In genomic region chr22:30863161-30863833, GRCh38 we compare ENCODE assay signal across 16 cellular contexts.
DNase-seq lines count a peak whose midpoint lies in the region; TF ChIP-seq lines count a peak whose summit lies in the region.
"Had no signal": no experiment of that assay in that cellular context is flagged by ENCODE, and none has a peak within 500 bp of the region (broad histone marks: within the 10 kb centered on the region; RNA-seq: fewer than 3 reads in every experiment).

No MANE protein-coding gene starts in this region.

- no peaks in the 10 kb centered on the region for H3K36me3 ChIP-seq in trophoblast cell (ENCODE audit: control insufficient read depth in 1 of 2, insufficient read depth in 2 of 2, low read length in 2 of 2)

- H3K14ac ChIP-seq in trophoblast cell (ENCODE audit: low read length): no peak overlapping the region

- no peak overlapping the region for H4K12ac ChIP-seq in trophoblast cell (ENCODE audit: low read depth, low read length)

- H3K79me1 ChIP-seq in trophoblast cell (ENCODE audit: low read length): no peaks in the 10 kb centered on the region

- no peaks in the 10 kb centered on the region for H3K9me3 ChIP-seq in trophoblast cell (ENCODE audit: insufficient read depth, low read depth, low read length)

- no peak overlapping the region for H3K4me3 ChIP-seq in fibroblast of mammary gland (ENCODE audit: control insufficient read depth, low read depth, low read length)
- H3K4me3 ChIP-seq in trophoblast cell (ENCODE audit: low read depth, low read length): no peak overlapping the region

- H2BK120ac ChIP-seq in trophoblast cell (ENCODE audit: insufficient read depth, low read length, poor library complexity): no peak overlapping the region

- peak overlapping the region; percentile 30 for H3K9ac ChIP-seq in trophoblast cell (ENCODE audit: low read length)
- H3K9ac ChIP-seq: parathyroid adenoma had no signal

- H3K27me3 Mint-ChIP-seq in T-helper 2 cell treated with Interferon-gamma antibody and Interleukin-4, amounts not matched to agents 5 μg/mL and 100 μg/mL, for 36 hours (ENCODE audit: low read depth): no peaks in the 10 kb centered on the region

- H3K4me1 ChIP-seq in trophoblast cell (ENCODE audit: control insufficient read depth in 1 of 2, insufficient read depth in 2 of 2, low read length in 2 of 2): peaks cover 0 to 2% of the 10 kb centered on the region in 2 experiments
- H3K4me1 ChIP-seq: parathyroid adenoma had no signal

- H2BK12ac ChIP-seq in trophoblast cell (ENCODE audit: low read length): no peak overlapping the region

- no peak overlapping the region for H2AK5ac ChIP-seq in trophoblast cell (ENCODE audit: low read length)

- H3K36me3 Mint-ChIP-seq in T-helper 2 cell treated with Interferon-gamma antibody and Interleukin-4, amounts not matched to agents 5 μg/mL and 100 μg/mL, for 36 hours (ENCODE audit: low read depth): no peaks in the 10 kb centered on the region

- H4K8ac ChIP-seq in trophoblast cell (ENCODE audit: low read depth, low read length): no peak overlapping the region

- no peaks in the 10 kb centered on the region for H3K79me2 ChIP-seq in trophoblast cell (ENCODE audit: control insufficient read depth, insufficient read depth, low read length, poor library complexity)
- H3K79me2 ChIP-seq: parathyroid adenoma had no signal

- no peak overlapping the region for H4K91ac ChIP-seq in trophoblast cell (ENCODE audit: low read depth, low read length)

- H3K4ac ChIP-seq in trophoblast cell (ENCODE audit: low read depth, low read length): no peak overlapping the region

- WGBS in trophoblast cell (ENCODE audit: extremely low coverage, insufficient coverage, insufficient read length): no CpG with 5 or more reads among the region's 17 CpGs

- no peak overlapping the region for H3K27ac Mint-ChIP-seq in T-helper 2 cell treated with Interferon-gamma antibody and Interleukin-4, amounts not matched to agents 5 μg/mL and 100 μg/mL, for 36 hours

- H2AFZ ChIP-seq in trophoblast cell (ENCODE audit: insufficient read depth, low read length, poor library complexity): no peak overlapping the region
- H2AFZ ChIP-seq: parathyroid adenoma had no signal

- DNase-seq in AG20443 (ENCODE audit: low spot score) (peak; percentile 14), HuH-7 (ENCODE audit: low spot score) (peak; percentile 91), fibroblast of mammary gland (ENCODE audit: low read depth) (peak; percentile 16), trophoblast cell (no peak), NCI-H510A treated with DMSO at 0.1 percent for 48 hours (lab: John Stamatoyannopoulos, UW) (no peak), NCI-H1092 (lab: John Stamatoyannopoulos, UW) (no peak), NCI-H2107 treated with DMSO at 0.1 percent for 48 hours (lab: John Stamatoyannopoulos, UW; ENCODE audit: unreplicated experiment) (no peak)
- DNase-seq in T-helper 2 cell treated with Interferon-gamma antibody and Interleukin-4, amounts not matched to agents 5 μg/mL and 100 μg/mL, for 36 hours (ENCODE audit: low spot score): no peak
- DNase-seq: AML-193; KBM-7; mesenchymal stem cell; NCI-H146; NCI-H526 treated with DMSO at 0.1 percent for 48 hours; SIG-M5; stimulated activated CD4-positive, alpha-beta T cell treated with anti-CD3 and anti-CD28 coated beads, Interleukin-2, amount 100 ng/mL, for 24 hours had no signal

- no peak overlapping the region for H3K18ac ChIP-seq in trophoblast cell (ENCODE audit: low read length)

- no peak overlapping the region for H3K4me3 Mint-ChIP-seq in T-helper 2 cell treated with Interferon-gamma antibody and Interleukin-4, amounts not matched to agents 5 μg/mL and 100 μg/mL, for 36 hours

- no peaks in the 10 kb centered on the region for H3K4me1 Mint-ChIP-seq in T-helper 2 cell treated with Interferon-gamma antibody and Interleukin-4, amounts not matched to agents 5 μg/mL and 100 μg/mL, for 36 hours (ENCODE audit: low read depth)

- TF ChIP-seq CTCF in fibroblast of mammary gland (conservative IDR thresholded peaks at IDR 0.05; ENCODE audit: control insufficient read depth, insufficient read depth, low read depth, low read length): no peak

- H3K27ac ChIP-seq in trophoblast cell (ENCODE audit: low read depth, low read length): no peak overlapping the region
- H3K27ac ChIP-seq: parathyroid adenoma had no signal

- H2BK5ac ChIP-seq in trophoblast cell (ENCODE audit: low read depth, low read length, poor library complexity): no peak overlapping the region

- no peaks in the 10 kb centered on the region for H3K9me3 Mint-ChIP-seq in T-helper 2 cell treated with Interferon-gamma antibody and Interleukin-4, amounts not matched to agents 5 μg/mL and 100 μg/mL, for 36 hours

- no peak overlapping the region for H3K4me2 ChIP-seq in trophoblast cell (ENCODE audit: low read length)

- H3K27me3 ChIP-seq in trophoblast cell (ENCODE audit: insufficient read depth, low read length): no peaks in the 10 kb centered on the region

- peak overlapping the region; percentile 52 for H3K23ac ChIP-seq in trophoblast cell (ENCODE audit: low read length)

Comparison
In these comparisons a context has a peak if more than half of its experiments do, and no peak if none do; other contexts are left out.
1. DNase-seq: peak in AG20443 (single experiment), HuH-7 (single experiment) and fibroblast of mammary gland (single experiment); none in trophoblast cell (0 of 2), NCI-H510A treated with DMSO at 0.1 percent for 48 hours (single experiment), T-helper 2 cell treated with Interferon-gamma antibody and Interleukin-4, amounts not matched to agents 5 μg/mL and 100 μg/mL, for 36 hours (single experiment), NCI-H1092 (single experiment) and NCI-H2107 treated with DMSO at 0.1 percent for 48 hours (single experiment).